14 cellular contexts compared by ENCODE assay signal in genomic region chr11:69918231-69918937, GRCh38.
DNase-seq lines count a peak whose midpoint lies in the region; ATAC-seq and TF ChIP-seq lines count a peak whose summit lies in the region.
"Had no signal": no experiment of that assay in that cellular context is flagged by ENCODE, and none has a peak within 500 bp of the region (broad histone marks: within the 10 kb centered on the region; RNA-seq: fewer than 3 reads in every experiment).

No MANE protein-coding gene starts in this region.

- H3K27me3 ChIP-seq in adrenal gland (no peaks in the 10 kb centered on the region), psoas muscle (ENCODE audit: insufficient read depth in 3 of 3, low read length in 2 of 3) (peaks cover 0 to 14% (median 3%) of the 10 kb centered on the region in 3 donors)

- TF ChIP-seq CTCF in CD14-positive monocyte (IDR thresholded peaks at IDR 0.05) (no peak), adrenal gland (IDR thresholded peaks at IDR 0.05) (peak in 1 of 6 experiments; percentile 5), psoas muscle (IDR thresholded peaks at IDR 0.05) (no peak), endothelial cell (IDR thresholded peaks at IDR 0.05; ENCODE audit: unreplicated experiment) (no peak), GM20000 (IDR thresholded peaks at IDR 0.05; ENCODE audit: extremely low read depth, missing control alignments) (no peak)

- peak; percentile 67 to 90 (median 85) for ATAC-seq in psoas muscle

- H3K9me3 Mint-ChIP-seq in CD14-positive monocyte (peaks cover 2 to 12% (median 7%) of the 10 kb centered on the region in 7 donors), endothelial cell (ENCODE audit: unreplicated experiment) (no peaks in the 10 kb centered on the region)

- no peaks in the 10 kb centered on the region for H3K36me3 ChIP-seq in adrenal gland (replicated peaks in 1 of 2)
- no peaks in the 10 kb centered on the region for H3K36me3 ChIP-seq in psoas muscle (ENCODE audit: insufficient read depth in 1 of 2, low read depth in 1 of 2)
- H3K36me3 ChIP-seq: spleen had no signal

- H3K4me3 Mint-ChIP-seq in CD14-positive monocyte: no peak overlapping the region
- no peak overlapping the region for H3K4me3 Mint-ChIP-seq in endothelial cell (ENCODE audit: unreplicated experiment)
- H3K4me3 Mint-ChIP-seq: nephron progenitor cell; stimulated activated naive CD8-positive, alpha-beta T cell treated with anti-CD3 and anti-CD28 coated beads, Interleukin-15, amount 100 ng/mL, for 72 hours had no signal

- H3K9me3 ChIP-seq in adrenal gland (replicated peaks in 1 of 3) (no peaks in the 10 kb centered on the region), psoas muscle (no peaks in the 10 kb centered on the region)

- H3K27ac Mint-ChIP-seq in CD14-positive monocyte (peak overlapping the region in 1 of 7 donors; percentile 40), endothelial cell (ENCODE audit: unreplicated experiment) (no peak overlapping the region)
- H3K27ac Mint-ChIP-seq: nephron progenitor cell; stimulated activated naive CD8-positive, alpha-beta T cell treated with anti-CD3 and anti-CD28 coated beads, Interleukin-15, amount 100 ng/mL, for 72 hours had no signal

- no peaks in the 10 kb centered on the region for H3K36me3 Mint-ChIP-seq in CD14-positive monocyte
- H3K36me3 Mint-ChIP-seq in endothelial cell (ENCODE audit: low read depth, unreplicated experiment): no peaks in the 10 kb centered on the region

- 25 to 38% (median 34%) methylated on average over 25 to 38 of the region's 38 CpGs for WGBS in adrenal gland, 4 donors
- WGBS in psoas muscle, 3 donors: 22 to 44% (median 30%) methylated on average over 36 to 38 of the region's 38 CpGs

- H3K4me1 Mint-ChIP-seq in CD14-positive monocyte (no peaks in the 10 kb centered on the region), endothelial cell (ENCODE audit: unreplicated experiment) (no peaks in the 10 kb centered on the region)

- DNase-seq in CD14-positive monocyte (ENCODE audit: low spot score) (peak; percentile 36), adrenal gland (peak; percentile 47 to 84 (median 71)), islet precursor cell (peak; percentile 42), psoas muscle (peak; percentile 61 to 78), endothelial cell (ENCODE audit: low spot score) (no peak), NCI-H510A treated with DMSO at 0.1 percent for 48 hours (lab: John Stamatoyannopoulos, UW) (no peak), GM20000 (ENCODE audit: low spot score) (no peak), SW 1271 (lab: John Stamatoyannopoulos, UW) (no peak)
- DNase-seq: cerebellar nuclear complex had no signal

- peaks cover 15 to 35% (median 27%) of the 10 kb centered on the region in 3 donors for H3K27me3 Mint-ChIP-seq in CD14-positive monocyte (ENCODE audit: low read depth in 3 of 3)
- peaks cover 12% of the 10 kb centered on the region for H3K27me3 Mint-ChIP-seq in endothelial cell (ENCODE audit: unreplicated experiment)

- intact Hi-C loops in CD14-positive monocyte (cut with micrococcal nuclease) (no loop called here), adrenal gland (cut with DNase I) (loop anchor here in 1 of 2 donors (2.0 kb wide), 1 partner anchor 278 kb away; no protein-coding TSS in a partner anchor), psoas muscle (cut with DNase I) (loop anchor here (2.0 to 5.0 kb wide), 2 partner anchors 159 to 272 kb away; partner anchors contain the start of gene ANO1 (in 1 of the 2))

- H3K4me3 ChIP-seq in adrenal gland: no peak overlapping the region
- H3K4me3 ChIP-seq in psoas muscle: peak overlapping the region; percentile 16
- H3K4me3 ChIP-seq: GM23248, spleen had no signal

- H3K4me1 ChIP-seq in adrenal gland (replicated peaks in 1 of 2) (peaks cover 17 to 28% of the 10 kb centered on the region in 2 donors), psoas muscle (peaks cover 7% of the 10 kb centered on the region)

- no peak for TF ChIP-seq POLR2A in adrenal gland (IDR thresholded peaks at IDR 0.05)

- H3K27ac ChIP-seq in adrenal gland (peak overlapping the region in 1 of 5 donors; percentile 49), psoas muscle (peak overlapping the region; percentile 41)
- H3K27ac ChIP-seq: GM23248, KMS-11, spleen had no signal

Comparison
In these comparisons a context has a peak if more than half of its experiments do, and no peak if none do; other contexts are left out.
1. DNase-seq: peak in CD14-positive monocyte (single experiment), adrenal gland (7 of 7), islet precursor cell (single experiment) and psoas muscle (2 of 2); none in endothelial cell (single experiment), NCI-H510A treated with DMSO at 0.1 percent for 48 hours (single experiment), GM20000 (single experiment) and SW 1271 (0 of 2).
2. intact Hi-C loops: an anchor here in psoas muscle (2.0 to 5.0 kb wide); none called in CD14-positive monocyte.